ENCODE assay signal across 8 cellular contexts in genomic region chr14:73612339-73613045, GRCh38.
DNase-seq lines count a peak whose midpoint lies in the region; ATAC-seq and TF ChIP-seq lines count a peak whose summit lies in the region.

Gene ACOT6 (plus strand): TSS chr14:73612517. CDS start chr14:73612572, 55 bp downstream.

- peak; percentile 70 to 75 for DNase-seq in NOMO-1 (lab: John Stamatoyannopoulos, UW; ENCODE audit: unreplicated experiment in 2 of 2)
- peak; percentile 44 for DNase-seq in activated T-cell treated with anti-CD3 and anti-CD28 coated beads for 1 hour (ENCODE audit: low read depth)
- peak; percentile 38 for DNase-seq in epidermal melanocyte (ENCODE audit: insufficient read length, low spot score)
- peak; percentile 46 for DNase-seq in middle frontal gyrus (ENCODE audit: extremely low spot score, low spot score)
- DNase-seq in stimulated activated CD8-positive, alpha-beta memory T cell treated with anti-CD3 and anti-CD28 coated beads, Interleukin-15, amount 100 ng/mL, for 48 hours (ENCODE audit: low read depth in 2 of 2) = peak; percentile 47 to 55

- ATAC-seq in GM18511 (IDR thresholded peaks at IDR 0.05; ENCODE audit: unreplicated experiment) (peak; percentile 84), HG03108 (IDR thresholded peaks at IDR 0.05; ENCODE audit: unreplicated experiment) (peak; percentile 66)

- H3K27ac ChIP-seq in 22Rv1 = peak within 1 kb of the TSS; percentile 62

- TF ChIP-seq CTCF in 22Rv1 (IDR thresholded peaks at IDR 0.05) = no peak

Comparison
In these comparisons a context has a peak if more than half of its experiments do, and no peak if none do; other contexts are left out.
1. Peak in every context shown above with its lines: DNase-seq, ATAC-seq and H3K27ac ChIP-seq.